ENCODE assay signal across 25 cellular contexts in genomic region chr16:47979783-47980182, GRCh38.
"Had no signal": no experiment of that assay in that cellular context is flagged by ENCODE, and none has a peak within 500 bp of the region (broad histone marks: within the 10 kb centered on the region; RNA-seq: fewer than 3 reads in every experiment).

No MANE protein-coding gene starts in this region.

- H3K27ac ChIP-seq: Peyer's patch, SJSA1 had no signal

- DNase-seq: activated CD4-positive, alpha-beta T cell treated with anti-CD3 and anti-CD28 coated beads for 48 hours; activated CD4-positive, alpha-beta T cell treated with anti-CD3 and anti-CD28 coated beads, Interleukin-2, amount 50 U/mL, for 4 hours; activated CD4-positive, CD25-positive, alpha-beta regulatory T cell treated with anti-CD3 and anti-CD28 coated beads, Interleukin-2, amount 50 U/mL, for 72 hours; activated CD8-positive, alpha-beta memory T cell treated with anti-CD3 and anti-CD28 coated beads, Interleukin-2, amount 50 U/mL, for 48 hours; activated CD8-positive, alpha-beta T cell treated with anti-CD3 and anti-CD28 coated beads, Interleukin-2, amount 10 ng/mL, durations not matched to agents 7 days and 5 days; activated naive CD4-positive, alpha-beta T cell treated with anti-CD3 and anti-CD28 coated beads, Interleukin-2, amount 50 U/mL, for 16 hours; activated naive CD8-positive, alpha-beta T cell treated with anti-CD3 and anti-CD28 coated beads, Interleukin-2, amount 10 ng/mL, durations not matched to agents 7 days and 5 days; activated T-cell treated with anti-CD3 and anti-CD28 coated beads, Interleukin-2, amount 50 U/mL, for 1 hour; aorta; central memory CD4-positive, alpha-beta T cell; KG1; MG63; MV-4-11; NCI-H1436 treated with DMSO at 0.1 percent for 48 hours; NCI-H2081; NCI-H2171 treated with DMSO at 0.1 percent for 48 hours; NCI-H345; NCI-H510A; NCI-H526 treated with DMSO at 0.1 percent for 48 hours; Peyer's patch; SHP77; SW 1271 had no signal

- H3K27me3 ChIP-seq: MG63, Peyer's patch, SJSA1 had no signal

- H3K36me3 ChIP-seq: MG63, Peyer's patch, SJSA1 had no signal

- H3K4me1 ChIP-seq: Peyer's patch, SJSA1 had no signal

- H3K4me3 ChIP-seq: MG63, Peyer's patch, SJSA1 had no signal

- H3K9me3 ChIP-seq: MG63, Peyer's patch, SJSA1 had no signal

- ATAC-seq: activated CD8-positive, alpha-beta T cell treated with anti-CD3 and anti-CD28 coated beads, Interleukin-2, amount 10 ng/mL, durations not matched to agents 7 days and 5 days; SK-N-SH treated with all-trans-retinoic acid at 6 μM for 48 hours; WTC11 had no signal
